20 cellular contexts compared by ENCODE assay signal in genomic region chr2:178412047-178412446, GRCh38. TPM values are rescaled to one million over a fixed set of nuclear protein-coding genes. Genes with fewer than 3 reads are reported as not detected.
DNase-seq lines count a peak whose midpoint lies in the region; ATAC-seq and TF ChIP-seq lines count a peak whose summit lies in the region.
"Had no signal": no experiment of that assay in that cellular context is flagged by ENCODE, and none has a peak within 500 bp of the region (broad histone marks: within the 10 kb centered on the region; RNA-seq: fewer than 3 reads in every experiment).

No MANE protein-coding gene starts in this region.

- no peak overlapping the region for H3K27ac ChIP-seq in colonic mucosa
- H3K27ac ChIP-seq: epithelial cell of prostate, GM23248, VCaP had no signal

- H3K27me3 ChIP-seq in colonic mucosa, result no peaks in the 10 kb centered on the region

- H3K36me3 ChIP-seq in colonic mucosa, result no peaks in the 10 kb centered on the region

- no peaks in the 10 kb centered on the region for H3K9me3 ChIP-seq in colonic mucosa

- no peaks in the 10 kb centered on the region for H3K4me1 ChIP-seq in colonic mucosa

- no peaks in the 10 kb centered on the region for H3K36me3 Mint-ChIP-seq in activated naive CD8-positive, alpha-beta T cell
- peaks cover 5% of the 10 kb centered on the region for H3K36me3 Mint-ChIP-seq in activated naive CD8-positive, alpha-beta T cell treated with anti-CD3 and anti-CD28 coated beads for 36 hours
- no peaks in the 10 kb centered on the region for H3K36me3 Mint-ChIP-seq in type B pancreatic cell

- TF ChIP-seq CTCF in colonic mucosa (IDR thresholded peaks at IDR 0.05) (no peak), type B pancreatic cell (conservative IDR thresholded peaks at IDR 0.05) (no peak)

- ATAC-seq in HG03378 (IDR thresholded peaks at IDR 0.05; ENCODE audit: unreplicated experiment) (no peak), HG03039 (IDR thresholded peaks at IDR 0.05; ENCODE audit: unreplicated experiment) (no peak)
- ATAC-seq: left ventricle myocardium superior; stimulated activated naive B cell treated with anti-CD40 and anti-IgM and Interleukin-4, amounts not matched to agents 10 μg/mL and 1 μg/mL and 100 μg/mL, for 72 hours had no signal

- H3K9me3 Mint-ChIP-seq in activated naive CD8-positive, alpha-beta T cell (ENCODE audit: low read depth), result no peaks in the 10 kb centered on the region
- H3K9me3 Mint-ChIP-seq in activated naive CD8-positive, alpha-beta T cell treated with anti-CD3 and anti-CD28 coated beads for 36 hours, result no peaks in the 10 kb centered on the region
- no peaks in the 10 kb centered on the region for H3K9me3 Mint-ChIP-seq in type B pancreatic cell
- H3K9me3 Mint-ChIP-seq: activated CD4-positive, alpha-beta T cell treated with anti-CD3 and anti-CD28 coated beads, Interleukin-2, amount 10 ng/mL, durations not matched to agents 24 days and 14 days; CD4-positive, alpha-beta memory T cell; stimulated activated naive B cell treated with anti-CD40 and anti-IgM and Interleukin-4, amounts not matched to agents 10 μg/mL and 1 μg/mL and 100 μg/mL, for 72 hours; T-helper 2 cell treated with Interferon-gamma antibody and Interleukin-4, amounts not matched to agents 5 μg/mL and 100 μg/mL, for 36 hours had no signal

- no peak for TF ChIP-seq EP300 in Ishikawa (IDR thresholded peaks at IDR 0.05; ENCODE audit: borderline replicate concordance)

- no peak for DNase-seq in activated naive CD8-positive, alpha-beta T cell treated with anti-CD3 and anti-CD28 coated beads for 36 hours
- DNase-seq in colonic mucosa, result peak; percentile 36
- DNase-seq in type B pancreatic cell (ENCODE audit: extremely low spot score, unreplicated experiment), result no peak
- no peak for DNase-seq in stimulated activated CD4-positive, alpha-beta T cell treated with anti-CD3 and anti-CD28 coated beads, Interleukin-4, amount 100 ng/mL, for 24 hours
- DNase-seq: activated CD4-positive, alpha-beta T cell treated with anti-CD3 and anti-CD28 coated beads, Interleukin-2, amount 10 ng/mL, durations not matched to agents 24 days and 14 days; CD4-positive, alpha-beta memory T cell; cerebellar nuclear complex; GM23248; left ventricle myocardium superior; MM.1S; NCI-H1436 treated with DMSO at 0.1 percent for 48 hours; stimulated activated naive B cell treated with anti-CD40 and anti-IgM and Interleukin-4, amounts not matched to agents 10 μg/mL and 1 μg/mL and 100 μg/mL, for 72 hours had no signal

- no peak overlapping the region for H3K9ac ChIP-seq in colonic mucosa (ENCODE audit: low read depth in 2 of 2, low read length in 2 of 2)
- H3K9ac ChIP-seq: GM23248 had no signal

- intact Hi-C loops in colonic mucosa (cut with DNase I), result no loop called here

- no peak overlapping the region for H3K4me3 ChIP-seq in colonic mucosa
- H3K4me3 ChIP-seq: skin epidermis had no signal

- peak overlapping the region; percentile 2 for H3K4me3 Mint-ChIP-seq in activated naive CD8-positive, alpha-beta T cell
- no peak overlapping the region for H3K4me3 Mint-ChIP-seq in activated naive CD8-positive, alpha-beta T cell treated with anti-CD3 and anti-CD28 coated beads for 36 hours
- peak overlapping the region; percentile 28 for H3K4me3 Mint-ChIP-seq in type B pancreatic cell
- H3K4me3 Mint-ChIP-seq: stimulated activated naive B cell treated with anti-CD40 and anti-IgM and Interleukin-4, amounts not matched to agents 10 μg/mL and 1 μg/mL and 100 μg/mL, for 72 hours had no signal

- peaks cover 22% of the 10 kb centered on the region for H3K4me1 Mint-ChIP-seq in activated naive CD8-positive, alpha-beta T cell (ENCODE audit: low read depth)
- H3K4me1 Mint-ChIP-seq in activated naive CD8-positive, alpha-beta T cell treated with anti-CD3 and anti-CD28 coated beads for 36 hours, result peaks cover 9% of the 10 kb centered on the region
- peaks cover 13% of the 10 kb centered on the region for H3K4me1 Mint-ChIP-seq in type B pancreatic cell (ENCODE audit: unreplicated experiment)

- no peaks in the 10 kb centered on the region for H3K27me3 Mint-ChIP-seq in activated naive CD8-positive, alpha-beta T cell
- no peaks in the 10 kb centered on the region for H3K27me3 Mint-ChIP-seq in activated naive CD8-positive, alpha-beta T cell treated with anti-CD3 and anti-CD28 coated beads for 36 hours
- H3K27me3 Mint-ChIP-seq in type B pancreatic cell, result peaks cover 6% of the 10 kb centered on the region
- H3K27me3 Mint-ChIP-seq: stimulated activated naive B cell treated with anti-CD40 and anti-IgM and Interleukin-4, amounts not matched to agents 10 μg/mL and 1 μg/mL and 100 μg/mL, for 72 hours had no signal

- H3K27ac Mint-ChIP-seq in activated naive CD8-positive, alpha-beta T cell, result no peak overlapping the region
- no peak overlapping the region for H3K27ac Mint-ChIP-seq in activated naive CD8-positive, alpha-beta T cell treated with anti-CD3 and anti-CD28 coated beads for 36 hours
- no peak overlapping the region for H3K27ac Mint-ChIP-seq in type B pancreatic cell
- H3K27ac Mint-ChIP-seq: activated CD4-positive, alpha-beta T cell treated with anti-CD3 and anti-CD28 coated beads, Interleukin-2, amount 10 ng/mL, durations not matched to agents 24 days and 14 days; stimulated activated naive B cell treated with anti-CD40 and anti-IgM and Interleukin-4, amounts not matched to agents 10 μg/mL and 1 μg/mL and 100 μg/mL, for 72 hours had no signal

- no peak for TF ChIP-seq RAD21 in Ishikawa (IDR thresholded peaks at IDR 0.05; ENCODE audit: low read depth)

TF ChIP-seq in Ishikawa, 13 proteins besides CTCF, POLR2A, EP300 and RAD21:
- TF ChIP-seq NFIC (IDR thresholded peaks at IDR 0.05) (0 out of 2 replicates have a peak, but pooled peaks have one; percentile 20), FOXM1 (IDR thresholded peaks at IDR 0.05; ENCODE audit: borderline replicate concordance, low read depth) (no peak)

RNA-seq across cellular contexts. Expression of gene PRKRA, which starts 38.9 kb away (rescaled TPM):
- 10 to 100 TPM; 64.7 to 66.1 TPM for total RNA-seq in activated naive CD8-positive, alpha-beta T cell treated with anti-CD3 and anti-CD28 coated beads for 36 hours
- 10 to 100 TPM; 34.0 to 37.1 TPM for total RNA-seq in colonic mucosa
- total RNA-seq in type B pancreatic cell (ENCODE audit: low replicate concordance), result 52.2 and 69.5 TPM in 2 replicates

RNA-seq across cellular contexts. Expression of gene PJVK, which starts 39.1 kb away (rescaled TPM):
- 1 to 10 TPM; 2.8 to 3.4 TPM for total RNA-seq in activated naive CD8-positive, alpha-beta T cell treated with anti-CD3 and anti-CD28 coated beads for 36 hours
- 1 to 10 TPM in 1 of 2 donors, under 1 TPM in 1; 0.96 to 1.8 TPM for total RNA-seq in colonic mucosa
- 2.3 and 8.0 TPM in 2 replicates for total RNA-seq in type B pancreatic cell (ENCODE audit: low replicate concordance)
